Comparison of ENCODE assay signal across 29 cellular contexts in genomic region chr2:176161041-176161785, GRCh38. TPM values are rescaled to one million over a fixed set of nuclear protein-coding genes. Genes with fewer than 3 reads are reported as not detected.
DNase-seq lines count a peak whose midpoint lies in the region; ATAC-seq and TF ChIP-seq lines count a peak whose summit lies in the region.
"Had no signal": no experiment of that assay in that cellular context is flagged by ENCODE, and none has a peak within 500 bp of the region (broad histone marks: within the 10 kb centered on the region; RNA-seq: fewer than 3 reads in every experiment).

No MANE protein-coding gene starts in this region.

- H3K79me2 ChIP-seq in mesendoderm (ENCODE audit: control insufficient read depth, insufficient read depth, low read length), result no peaks in the 10 kb centered on the region

- no peak overlapping the region for H3K4me3 Mint-ChIP-seq in activated CD4-positive, alpha-beta T cell treated with anti-CD3 and anti-CD28 coated beads, Interleukin-2, amount 10 ng/mL, durations not matched to agents 7 days and 5 days
- no peak overlapping the region for H3K4me3 Mint-ChIP-seq in central memory CD8-positive, alpha-beta T cell
- no peak overlapping the region for H3K4me3 Mint-ChIP-seq in immature natural killer cell
- H3K4me3 Mint-ChIP-seq: dendritic cell treated with granulocyte-macrophage colony-stimulating factor and Interleukin-4, amounts not matched to agents 40 ng/mL and 50 ng/mL, for 4 days; neural progenitor cell; stimulated activated naive CD8-positive, alpha-beta T cell treated with anti-CD3 and anti-CD28 coated beads, Interleukin-15, Interleukin-2, amounts not matched to agents 100 ng/mL and 50 ng/mL, for 24 hours had no signal

- intact Hi-C loops in tibial artery (cut with DNase I; ENCODE audit: low total_unique reads), result no loop called here

- H2AK5ac ChIP-seq in mesendoderm (ENCODE audit: low read length), result no peak overlapping the region

- peaks cover 4% of the 10 kb centered on the region for H3K9me3 Mint-ChIP-seq in activated CD4-positive, alpha-beta T cell treated with anti-CD3 and anti-CD28 coated beads, Interleukin-2, amount 10 ng/mL, durations not matched to agents 7 days and 5 days
- H3K9me3 Mint-ChIP-seq in central memory CD8-positive, alpha-beta T cell, result no peaks in the 10 kb centered on the region
- peaks cover 0 to 14% (median 4%) of the 10 kb centered on the region in 6 donors for H3K9me3 Mint-ChIP-seq in immature natural killer cell
- H3K9me3 Mint-ChIP-seq: dendritic cell treated with granulocyte-macrophage colony-stimulating factor and Interleukin-4, amounts not matched to agents 40 ng/mL and 50 ng/mL, for 4 days had no signal

- no peak overlapping the region for H4K8ac ChIP-seq in mesendoderm (ENCODE audit: low read depth, low read length)

- H3K36me3 ChIP-seq in mesendoderm (ENCODE audit: control insufficient read depth, insufficient read depth, low read length) (no peaks in the 10 kb centered on the region), tibial artery (no peaks in the 10 kb centered on the region)
- H3K36me3 ChIP-seq: BLaER1 treated with 17β-estradiol and CSF1 and Interleukin-3, amounts not matched to agents 10 nM and 100 nM; cardiac muscle cell; neural progenitor cell; Peyer's patch; prostate gland; SJCRH30; transverse colon had no signal

- H4K5ac ChIP-seq in mesendoderm (ENCODE audit: low read length), result no peak overlapping the region

- no peak overlapping the region for H3K4ac ChIP-seq in mesendoderm (ENCODE audit: low read depth, low read length)

- peaks cover 0 to 7% (median 0%) of the 10 kb centered on the region in 3 donors for H3K9me3 ChIP-seq in tibial artery
- H3K9me3 ChIP-seq: mucosa of descending colon, Peyer's patch, prostate gland, SJCRH30, transverse colon had no signal

- WGBS in mesendoderm (ENCODE audit: extremely low coverage, insufficient coverage, low lambda C conversion rate), result no CpG with 5 or more reads among the region's 21 CpGs

- CTCF ChIA-PET in activated CD4-positive, alpha-beta T cell treated with anti-CD3 and anti-CD28 coated beads, Interleukin-2, amount 10 ng/mL, durations not matched to agents 7 days and 5 days (lab: Charles Lee), result interaction anchor here (1.0 to 5.9 kb wide), 8 partner anchors 11 to 82 kb away, joined by 3 to 22 read pairs (median 5); no protein-coding TSS in a partner anchor

- no peak overlapping the region for H3K4me3 ChIP-seq in mesendoderm (ENCODE audit: low read length)
- H3K4me3 ChIP-seq in tibial artery, result peak overlapping the region; percentile 28 to 41
- H3K4me3 ChIP-seq: BLaER1 treated with 17β-estradiol and CSF1 and Interleukin-3, amounts not matched to agents 10 nM and 100 nM; cardiac muscle cell; mucosa of descending colon; neural progenitor cell; prostate gland; SJCRH30 had no signal

- H3K4me1 ChIP-seq in mesendoderm (ENCODE audit: control insufficient read depth, low read depth, low read length), result peaks cover 3% of the 10 kb centered on the region
- peaks cover 0 to 62% (median 41%) of the 10 kb centered on the region in 4 donors for H3K4me1 ChIP-seq in tibial artery
- H3K4me1 ChIP-seq: BLaER1 treated with 17β-estradiol and CSF1 and Interleukin-3, amounts not matched to agents 10 nM and 100 nM; neural progenitor cell; prostate gland; SJCRH30 had no signal

- H3K27me3 ChIP-seq in mesendoderm (ENCODE audit: insufficient read depth, low read length, poor library complexity), result peaks cover 93% of the 10 kb centered on the region
- peaks cover 0 to 90% of the 10 kb centered on the region in 2 donors for H3K27me3 ChIP-seq in tibial artery
- H3K27me3 ChIP-seq: Peyer's patch had no signal

- H3K36me3 Mint-ChIP-seq in activated CD4-positive, alpha-beta T cell treated with anti-CD3 and anti-CD28 coated beads, Interleukin-2, amount 10 ng/mL, durations not matched to agents 7 days and 5 days (ENCODE audit: low read depth), result peaks cover 6% of the 10 kb centered on the region
- peaks cover 24% of the 10 kb centered on the region for H3K36me3 Mint-ChIP-seq in central memory CD8-positive, alpha-beta T cell (ENCODE audit: insufficient read depth)
- H3K36me3 Mint-ChIP-seq in immature natural killer cell, result peaks cover 0 to 10% (median 3%) of the 10 kb centered on the region in 3 donors
- H3K36me3 Mint-ChIP-seq: neural progenitor cell had no signal

- no peak overlapping the region for H2BK5ac ChIP-seq in mesendoderm (ENCODE audit: low read length)

- no peak overlapping the region for H3K27ac ChIP-seq in mesendoderm (ENCODE audit: low read depth, low read length)
- no peak overlapping the region for H3K27ac ChIP-seq in tibial artery
- H3K27ac ChIP-seq: BLaER1 treated with 17β-estradiol and CSF1 and Interleukin-3, amounts not matched to agents 10 nM and 100 nM; cardiac muscle cell; neural progenitor cell; Peyer's patch; prostate gland; SJCRH30; VCaP had no signal

- H3K27me3 Mint-ChIP-seq in activated CD4-positive, alpha-beta T cell treated with anti-CD3 and anti-CD28 coated beads, Interleukin-2, amount 10 ng/mL, durations not matched to agents 7 days and 5 days, result peaks cover 87% of the 10 kb centered on the region
- peaks cover 100% of the 10 kb centered on the region for H3K27me3 Mint-ChIP-seq in central memory CD8-positive, alpha-beta T cell
- H3K27me3 Mint-ChIP-seq in immature natural killer cell (ENCODE audit: low read depth in 3 of 3), result peaks cover 28 to 52% (median 45%) of the 10 kb centered on the region in 3 donors

- peak overlapping the region; percentile 30 for H3K56ac ChIP-seq in mesendoderm (ENCODE audit: low read length)

- no peak overlapping the region for H3K23ac ChIP-seq in mesendoderm (ENCODE audit: low read length)

- H2BK15ac ChIP-seq in mesendoderm (replicated peaks; ENCODE audit: low read depth), result no peak overlapping the region

- no peak for TF ChIP-seq CTCF in tibial artery (IDR thresholded peaks at IDR 0.05)

- H3K27ac Mint-ChIP-seq in activated CD4-positive, alpha-beta T cell treated with anti-CD3 and anti-CD28 coated beads, Interleukin-2, amount 10 ng/mL, durations not matched to agents 7 days and 5 days, result peak overlapping the region; percentile 7
- peak overlapping the region; percentile 10 for H3K27ac Mint-ChIP-seq in central memory CD8-positive, alpha-beta T cell (ENCODE audit: low read depth)
- H3K27ac Mint-ChIP-seq in immature natural killer cell, result no peak overlapping the region
- H3K27ac Mint-ChIP-seq: dendritic cell treated with granulocyte-macrophage colony-stimulating factor and Interleukin-4, amounts not matched to agents 40 ng/mL and 50 ng/mL, for 4 days; neural progenitor cell; stimulated activated naive CD8-positive, alpha-beta T cell treated with anti-CD3 and anti-CD28 coated beads, Interleukin-15, Interleukin-2, amounts not matched to agents 100 ng/mL and 50 ng/mL, for 24 hours had no signal

- H3K4me1 Mint-ChIP-seq in activated CD4-positive, alpha-beta T cell treated with anti-CD3 and anti-CD28 coated beads, Interleukin-2, amount 10 ng/mL, durations not matched to agents 7 days and 5 days, result peaks cover 9% of the 10 kb centered on the region
- peaks cover 21% of the 10 kb centered on the region for H3K4me1 Mint-ChIP-seq in central memory CD8-positive, alpha-beta T cell
- peaks cover 2 to 8% of the 10 kb centered on the region in 2 donors for H3K4me1 Mint-ChIP-seq in immature natural killer cell

- no peak overlapping the region for H3K9ac ChIP-seq in mesendoderm (ENCODE audit: low read length)
- H3K9ac ChIP-seq: BLaER1 treated with 17β-estradiol and CSF1 and Interleukin-3, amounts not matched to agents 10 nM and 100 nM; neural progenitor cell had no signal

- POLR2A ChIA-PET in activated CD4-positive, alpha-beta T cell treated with anti-CD3 and anti-CD28 coated beads, Interleukin-2, amount 10 ng/mL, durations not matched to agents 7 days and 5 days (lab: Charles Lee), result no interaction called here

- no peak overlapping the region for H3K4me2 ChIP-seq in mesendoderm (ENCODE audit: low read length)
- H3K4me2 ChIP-seq: BLaER1 treated with 17β-estradiol and CSF1 and Interleukin-3, amounts not matched to agents 10 nM and 100 nM; neural progenitor cell had no signal

- no peak overlapping the region for H3K18ac ChIP-seq in mesendoderm (ENCODE audit: low read length)

- DNase-seq in activated CD4-positive, alpha-beta T cell treated with anti-CD3 and anti-CD28 coated beads, Interleukin-2, amount 10 ng/mL, durations not matched to agents 7 days and 5 days, result no peak
- no peak for DNase-seq in activated CD4-positive, alpha-beta T cell treated with anti-CD3 and anti-CD28 coated beads, Interleukin-2, amount 50 U/mL, for 48 hours
- DNase-seq in central memory CD8-positive, alpha-beta T cell (ENCODE audit: low spot score in 2 of 2), result no peak
- DNase-seq in mesendoderm (no peak), tibial artery (no peak), C1 segment of cervical spinal cord (lab: John Stamatoyannopoulos, UW) (no peak), immature natural killer cell (no peak), SIG-M5 treated with dmso at 0.1 percent for 504 hours (lab: John Stamatoyannopoulos, UW; ENCODE audit: unreplicated experiment) (no peak)
- DNase-seq: activated CD4-positive, alpha-beta T cell treated with anti-CD3 and anti-CD28 coated beads, Interleukin-2, amount 50 U/mL, for 4 hours; activated gamma-delta T cell treated with Interleukin-2 at 50 U/mL for 16 hours; left ventricle myocardium superior; mucosa of descending colon; NCI-H1417; NCI-H2081 treated with DMSO at 0.1 percent for 48 hours; NCI-H510A; SJCRH30; stimulated activated CD4-positive, alpha-beta T cell treated with anti-CD3 and anti-CD28 coated beads, Interleukin-4, amount 100 ng/mL, for 1 hour; transverse colon had no signal

- ATAC-seq in central memory CD8-positive, alpha-beta T cell (replicated peaks; ENCODE audit: extremely low read depth, poor library complexity, severe bottlenecking), result no peak
- ATAC-seq: left ventricle myocardium superior, mucosa of descending colon had no signal

- H3K79me1 ChIP-seq in mesendoderm (ENCODE audit: low read length), result no peaks in the 10 kb centered on the region

- no peak overlapping the region for H2BK120ac ChIP-seq in mesendoderm (ENCODE audit: low read depth, low read length)

RNA-seq across cellular contexts. Expression of gene HOXD3, which starts 4.1 kb away (rescaled TPM):
- not detected for total RNA-seq in activated CD4-positive, alpha-beta T cell treated with anti-CD3 and anti-CD28 coated beads, Interleukin-2, amount 10 ng/mL, durations not matched to agents 7 days and 5 days
- not detected for polyA plus RNA-seq in mesendoderm (2013, experiment 1 of 2)
- polyA plus RNA-seq in mesendoderm (2013, experiment 2 of 2), result not detected
- not detected for polyA plus RNA-seq in immature natural killer cell
- total RNA-seq: IMR-90; MCF 10A; SJCRH30; T-helper 1 cell treated with Interleukin-12 subunit alpha and Interleukin-12 subunit beta and Interleukin-4 antibody, amounts not matched to agents 30 ng/mL and 1 ng/mL, for 36 hours had no signal
- polyA plus RNA-seq: cardiac muscle cell, IMR-90 had no signal

RNA-seq across cellular contexts. Expression of gene HOXD4, which starts 9.9 kb away (rescaled TPM):
- total RNA-seq in activated CD4-positive, alpha-beta T cell treated with anti-CD3 and anti-CD28 coated beads, Interleukin-2, amount 10 ng/mL, durations not matched to agents 7 days and 5 days, result not detected
- not detected for polyA plus RNA-seq in mesendoderm (2013, experiment 1 of 2)
- polyA plus RNA-seq in mesendoderm (2013, experiment 2 of 2), result not detected
- not detected for polyA plus RNA-seq in immature natural killer cell
- total RNA-seq: cardiac muscle cell; IMR-90; MCF 10A; SJCRH30; T-helper 1 cell treated with Interleukin-12 subunit alpha and Interleukin-12 subunit beta and Interleukin-4 antibody, amounts not matched to agents 30 ng/mL and 1 ng/mL, for 36 hours had no signal
- polyA plus RNA-seq: cardiac muscle cell, IMR-90 had no signal

RNA-seq across cellular contexts. Expression of gene HOXD1, which starts 27.3 kb away (rescaled TPM):
- not detected for total RNA-seq in activated CD4-positive, alpha-beta T cell treated with anti-CD3 and anti-CD28 coated beads, Interleukin-2, amount 10 ng/mL, durations not matched to agents 7 days and 5 days
- 0.27 TPM for polyA plus RNA-seq in mesendoderm (2013, experiment 1 of 2)
- polyA plus RNA-seq in mesendoderm (2013, experiment 2 of 2), result 0.29 TPM
- polyA plus RNA-seq in immature natural killer cell, result not detected
- total RNA-seq: cardiac muscle cell; IMR-90; left ventricle myocardium superior; MCF 10A; T-helper 1 cell treated with Interleukin-12 subunit alpha and Interleukin-12 subunit beta and Interleukin-4 antibody, amounts not matched to agents 30 ng/mL and 1 ng/mL, for 36 hours had no signal
- polyA plus RNA-seq: cardiac muscle cell, IMR-90 had no signal

RNA-seq across cellular contexts. Expression of gene HOXD8, which starts 31.7 kb away (rescaled TPM):
- not detected for total RNA-seq in activated CD4-positive, alpha-beta T cell treated with anti-CD3 and anti-CD28 coated beads, Interleukin-2, amount 10 ng/mL, durations not matched to agents 7 days and 5 days
- polyA plus RNA-seq in mesendoderm (2013, experiment 1 of 2), result not detected
- not detected for polyA plus RNA-seq in mesendoderm (2013, experiment 2 of 2)
- not detected for polyA plus RNA-seq in immature natural killer cell
- total RNA-seq: cardiac muscle cell; IMR-90; MCF 10A; T-helper 1 cell treated with Interleukin-12 subunit alpha and Interleukin-12 subunit beta and Interleukin-4 antibody, amounts not matched to agents 30 ng/mL and 1 ng/mL, for 36 hours had no signal
- polyA plus RNA-seq: cardiac muscle cell, IMR-90 had no signal

RNA-seq across cellular contexts. Expression of gene HOXD9, which starts 38.7 kb away (rescaled TPM):
- total RNA-seq in activated CD4-positive, alpha-beta T cell treated with anti-CD3 and anti-CD28 coated beads, Interleukin-2, amount 10 ng/mL, durations not matched to agents 7 days and 5 days, result not detected
- polyA plus RNA-seq in mesendoderm (2013, experiment 1 of 2), result not detected
- polyA plus RNA-seq in mesendoderm (2013, experiment 2 of 2), result not detected
- polyA plus RNA-seq in immature natural killer cell, result not detected
- total RNA-seq: cardiac muscle cell; IMR-90; left ventricle myocardium superior; MCF 10A; T-helper 1 cell treated with Interleukin-12 subunit alpha and Interleukin-12 subunit beta and Interleukin-4 antibody, amounts not matched to agents 30 ng/mL and 1 ng/mL, for 36 hours had no signal
- polyA plus RNA-seq: cardiac muscle cell, IMR-90 had no signal

Comparison
In these comparisons a context has a peak if more than half of its experiments do, and no peak if none do; other contexts are left out.
1. H3K27ac Mint-ChIP-seq: peak in activated CD4-positive, alpha-beta T cell treated with anti-CD3 and anti-CD28 coated beads, Interleukin-2, amount 10 ng/mL, durations not matched to agents 7 days and 5 days (single experiment) and central memory CD8-positive, alpha-beta T cell (single experiment); none in immature natural killer cell (0 of 6).